ENCODE assay signal across 21 cellular contexts in the genomic region with DNA sequence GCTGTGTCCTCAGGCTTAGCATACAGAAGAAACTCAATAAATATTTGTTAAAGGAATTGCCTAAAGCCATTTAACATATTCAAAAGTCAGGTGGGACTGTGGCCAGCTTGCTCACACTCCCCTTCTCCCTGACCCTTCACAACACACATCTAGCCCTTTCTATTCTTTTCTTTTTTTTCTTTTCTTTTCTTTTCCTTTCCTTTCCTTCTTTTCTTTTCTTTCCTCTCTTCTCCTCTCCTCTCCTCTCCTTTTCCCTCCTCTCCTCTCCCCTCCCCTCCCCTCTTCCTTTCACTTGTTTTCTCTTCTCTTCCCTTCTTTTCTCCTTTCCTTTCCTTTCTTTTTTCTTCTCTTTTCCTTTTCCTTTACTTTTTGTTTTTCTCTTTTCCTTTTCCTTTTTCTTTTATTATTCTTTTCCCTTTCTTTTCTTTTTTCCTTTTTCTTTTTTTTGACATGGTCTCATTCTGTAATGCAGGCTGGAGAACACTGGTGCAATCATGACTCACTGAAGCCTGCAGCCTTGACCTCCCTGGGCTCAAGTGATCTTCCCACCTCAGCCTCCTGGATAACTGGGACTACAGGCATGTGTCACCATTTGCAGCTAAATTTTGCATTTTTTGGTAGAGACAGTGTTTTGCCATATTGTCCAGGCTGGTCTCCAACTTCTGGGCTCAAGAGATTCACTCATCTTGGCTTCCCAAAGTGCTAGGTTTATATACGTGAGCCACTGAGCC.
"Had no signal": no experiment of that assay in that cellular context is flagged by ENCODE, and none has a peak within 500 bp of the region (broad histone marks: within the 10 kb centered on the region; RNA-seq: fewer than 3 reads in every experiment).

No MANE protein-coding gene starts in this region.

- H3K27me3 Mint-ChIP-seq: naive thymus-derived CD8-positive, alpha-beta T cell; stimulated activated naive B cell treated with anti-CD40 and anti-IgM and Interleukin-4, amounts not matched to agents 10 μg/mL and 1 μg/mL and 100 μg/mL, for 72 hours; stimulated activated naive CD8-positive, alpha-beta T cell treated with anti-CD3 and anti-CD28 coated beads, Interleukin-15, Interleukin-2, amounts not matched to agents 100 ng/mL and 50 ng/mL, for 24 hours had no signal

- H3K4me1 Mint-ChIP-seq: naive thymus-derived CD8-positive, alpha-beta T cell; stimulated activated naive B cell treated with anti-CD40 and anti-IgM and Interleukin-4, amounts not matched to agents 10 μg/mL and 1 μg/mL and 100 μg/mL, for 72 hours had no signal

- H3K36me3 ChIP-seq: ovary, right lobe of liver, thoracic aorta, tibial nerve, upper lobe of left lung had no signal

- H3K27ac ChIP-seq: dorsolateral prefrontal cortex, ovary, psoas muscle, right lobe of liver, thoracic aorta, tibial nerve, upper lobe of left lung had no signal

- H3K4me3 Mint-ChIP-seq: immature natural killer cell; naive thymus-derived CD8-positive, alpha-beta T cell; stimulated activated naive B cell treated with anti-CD40 and anti-IgM and Interleukin-4, amounts not matched to agents 10 μg/mL and 1 μg/mL and 100 μg/mL, for 72 hours; stimulated activated naive CD8-positive, alpha-beta T cell treated with anti-CD3 and anti-CD28 coated beads, Interleukin-15, Interleukin-2, amounts not matched to agents 100 ng/mL and 50 ng/mL, for 24 hours had no signal

- DNase-seq: dorsolateral prefrontal cortex; effector CD4-positive, alpha-beta T cell; hypothalamus; immature natural killer cell; islet precursor cell; naive thymus-derived CD8-positive, alpha-beta T cell; occipital lobe; ovary; posterior cingulate gyrus; psoas muscle; retina; right lobe of liver; small intestine; stimulated activated CD4-positive, alpha-beta T cell treated with anti-CD3 and anti-CD28 coated beads, Interleukin-15, amount 100 ng/mL, for 24 hours; stimulated activated CD4-positive, alpha-beta T cell treated with anti-CD3 and anti-CD28 coated beads, Interleukin-2, amount 100 ng/mL, for 48 hours; stimulated activated naive B cell treated with anti-CD40 and anti-IgM and Interleukin-4, amounts not matched to agents 10 μg/mL and 1 μg/mL and 100 μg/mL, for 72 hours; upper lobe of left lung had no signal

- H3K4me1 ChIP-seq: psoas muscle, tibial nerve, upper lobe of left lung had no signal

- H3K27ac Mint-ChIP-seq: immature natural killer cell; naive thymus-derived CD8-positive, alpha-beta T cell; stimulated activated naive B cell treated with anti-CD40 and anti-IgM and Interleukin-4, amounts not matched to agents 10 μg/mL and 1 μg/mL and 100 μg/mL, for 72 hours; stimulated activated naive CD8-positive, alpha-beta T cell treated with anti-CD3 and anti-CD28 coated beads, Interleukin-15, Interleukin-2, amounts not matched to agents 100 ng/mL and 50 ng/mL, for 24 hours had no signal

- H3K9me3 ChIP-seq: ovary, right lobe of liver, thoracic aorta, tibial nerve, upper lobe of left lung had no signal

- ATAC-seq: left lobe of liver; naive thymus-derived CD8-positive, alpha-beta T cell; psoas muscle; right lobe of liver; stimulated activated naive B cell treated with anti-CD40 and anti-IgM and Interleukin-4, amounts not matched to agents 10 μg/mL and 1 μg/mL and 100 μg/mL, for 72 hours had no signal

- H3K36me3 Mint-ChIP-seq: immature natural killer cell; naive thymus-derived CD8-positive, alpha-beta T cell; stimulated activated naive B cell treated with anti-CD40 and anti-IgM and Interleukin-4, amounts not matched to agents 10 μg/mL and 1 μg/mL and 100 μg/mL, for 72 hours had no signal

- H3K4me3 ChIP-seq: dorsolateral prefrontal cortex, ovary, psoas muscle, right lobe of liver, thoracic aorta, tibial nerve, upper lobe of left lung had no signal
